In genomic region chr14:98935921-98936320, GRCh38 we compare ENCODE assay signal across 24 cellular contexts.
"Had no signal": no experiment of that assay in that cellular context is flagged by ENCODE, and none has a peak within 500 bp of the region (broad histone marks: within the 10 kb centered on the region; RNA-seq: fewer than 3 reads in every experiment).

No MANE protein-coding gene starts in this region.

- H3K36me3 ChIP-seq: Peyer's patch, SJSA1 had no signal

- H3K27me3 ChIP-seq: Peyer's patch, SJSA1 had no signal

- H3K27ac Mint-ChIP-seq: activated CD8-positive, alpha-beta memory T cell treated with anti-CD3 and anti-CD28 coated beads, Interleukin-2, amount 10 ng/mL, durations not matched to agents 7 days and 5 days; activated CD8-positive, alpha-beta T cell treated with anti-CD3 and anti-CD28 coated beads, Interleukin-2, amount 10 ng/mL, durations not matched to agents 7 days and 5 days; activated T-helper 2 cell treated with anti-CD3 and anti-CD28 coated beads, Interferon-gamma antibody, Interleukin-2, Interleukin-4, amounts not matched to agents 10 μg/mL and 5 μg/mL and 100 μg/mL, durations not matched to agents 14 hours and 24 hours and 36 hours; T-helper 17 cell; WTC11 had no signal

- DNase-seq: activated CD4-positive, alpha-beta T cell treated with anti-CD3 and anti-CD28 coated beads for 48 hours; activated CD4-positive, alpha-beta T cell treated with anti-CD3 and anti-CD28 coated beads, Interleukin-2, amount 50 U/mL, for 4 hours; activated CD4-positive, CD25-positive, alpha-beta regulatory T cell treated with anti-CD3 and anti-CD28 coated beads, Interleukin-2, amount 50 U/mL, for 72 hours; activated CD8-positive, alpha-beta memory T cell treated with anti-CD3 and anti-CD28 coated beads, Interleukin-2, amount 10 ng/mL, durations not matched to agents 7 days and 5 days; activated CD8-positive, alpha-beta T cell treated with anti-CD3 and anti-CD28 coated beads, Interleukin-2, amount 10 ng/mL, durations not matched to agents 7 days and 5 days; activated naive CD4-positive, alpha-beta T cell; activated T-cell treated with anti-CD3 and anti-CD28 coated beads, Interleukin-2, amount 50 U/mL, for 72 hours; aorta; MM.1S; NCI-H1105; NCI-H1436; NCI-H1694 treated with DMSO at 0.1 percent for 48 hours; NCI-H2029 treated with DMSO at 0.1 percent for 48 hours; NCI-H524; SHP77; T-helper 17 cell; T-helper 9 cell had no signal

- H3K9me3 Mint-ChIP-seq: activated naive CD4-positive, alpha-beta T cell treated with anti-CD3 and anti-CD28 coated beads, Interleukin-2, amount 50 U/mL, for 24 hours had no signal

- H3K27ac ChIP-seq: Peyer's patch, RWPE1, SJSA1 had no signal

- H3K4me1 ChIP-seq: Peyer's patch, SJSA1 had no signal

- H3K4me3 ChIP-seq: Peyer's patch, SJSA1 had no signal

- H3K27me3 Mint-ChIP-seq: activated CD8-positive, alpha-beta memory T cell treated with anti-CD3 and anti-CD28 coated beads, Interleukin-2, amount 10 ng/mL, durations not matched to agents 7 days and 5 days; activated naive CD4-positive, alpha-beta T cell treated with anti-CD3 and anti-CD28 coated beads, Interleukin-2, amount 50 U/mL, for 24 hours; T-helper 17 cell had no signal

- H3K4me3 Mint-ChIP-seq: activated CD8-positive, alpha-beta memory T cell treated with anti-CD3 and anti-CD28 coated beads, Interleukin-2, amount 10 ng/mL, durations not matched to agents 7 days and 5 days; activated CD8-positive, alpha-beta T cell treated with anti-CD3 and anti-CD28 coated beads, Interleukin-2, amount 10 ng/mL, durations not matched to agents 7 days and 5 days; activated naive CD4-positive, alpha-beta T cell treated with anti-CD3 and anti-CD28 coated beads, Interleukin-2, amount 50 U/mL, for 24 hours; activated T-cell treated with anti-CD3 and anti-CD28 coated beads, Interleukin-2, amount 50 U/mL, for 72 hours; T-helper 17 cell; WTC11 had no signal

- H3K36me3 Mint-ChIP-seq: WTC11 had no signal

- H3K9me3 ChIP-seq: Peyer's patch, SJSA1 had no signal

- ATAC-seq: activated CD8-positive, alpha-beta memory T cell treated with anti-CD3 and anti-CD28 coated beads, Interleukin-2, amount 10 ng/mL, durations not matched to agents 7 days and 5 days; activated CD8-positive, alpha-beta T cell treated with anti-CD3 and anti-CD28 coated beads, Interleukin-2, amount 10 ng/mL, durations not matched to agents 7 days and 5 days; activated T-cell treated with anti-CD3 and anti-CD28 coated beads, Interleukin-2, amount 50 U/mL, for 72 hours; HepG2; T-helper 17 cell; WTC11 had no signal

- H3K4me1 Mint-ChIP-seq: WTC11 had no signal
